ENCODE assay signal across 8 cellular contexts in the genomic region with DNA sequence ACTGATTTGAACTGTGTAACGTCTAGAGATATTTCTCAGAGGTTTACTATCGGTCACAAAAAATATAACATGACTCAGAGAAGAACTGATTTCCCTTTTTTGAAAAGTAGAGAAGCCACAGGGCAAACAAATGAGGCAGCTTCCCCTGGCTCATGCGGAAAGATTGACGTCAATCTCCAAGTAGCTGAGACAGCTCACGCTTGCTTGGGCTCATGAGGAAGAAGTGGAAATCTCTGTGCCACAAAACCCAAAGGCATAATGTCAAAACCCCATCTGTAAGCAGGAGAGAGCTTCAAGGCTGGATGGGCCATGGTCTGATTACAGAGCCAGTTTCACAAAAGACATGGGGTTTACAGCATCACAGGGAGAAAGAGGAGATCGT.
DNase-seq lines count a peak whose midpoint lies in the region; ATAC-seq and TF ChIP-seq lines count a peak whose summit lies in the region.

No MANE protein-coding gene starts in this region.

- peak overlapping the region in 6 of 7 donors; percentile 11 to 48 (median 36) for H3K4me3 Mint-ChIP-seq in CD8-positive, alpha-beta memory T cell

- no peaks in the 10 kb centered on the region for H3K79me2 ChIP-seq in hepatocyte

- no peaks in the 10 kb centered on the region for H3K9me3 ChIP-seq in CD8-positive, alpha-beta memory T cell (ENCODE audit: low read length)
- H3K9me3 ChIP-seq in MG63 = no peaks in the 10 kb centered on the region; the same call in 1 of the 2 replicates
- no peaks in the 10 kb centered on the region for H3K9me3 ChIP-seq in left lung
- H3K9me3 ChIP-seq in stomach = peaks cover 0 to 4% (median 0%) of the 10 kb centered on the region in 4 donors
- H3K9me3 ChIP-seq in hepatocyte (ENCODE audit: low read depth) = no peaks in the 10 kb centered on the region

- no peaks in the 10 kb centered on the region for H3K36me3 Mint-ChIP-seq in CD8-positive, alpha-beta memory T cell

- no peaks in the 10 kb centered on the region for H3K27me3 ChIP-seq in CD8-positive, alpha-beta memory T cell (ENCODE audit: insufficient read depth, low read length, poor library complexity, severe bottlenecking)
- no peaks in the 10 kb centered on the region for H3K27me3 ChIP-seq in MG63
- no peaks in the 10 kb centered on the region for H3K27me3 ChIP-seq in left lung
- H3K27me3 ChIP-seq in stomach = no peaks in the 10 kb centered on the region
- H3K27me3 ChIP-seq in hepatocyte = no peaks in the 10 kb centered on the region

- no peaks in the 10 kb centered on the region for H3K9me2 ChIP-seq in hepatocyte (replicated peaks; ENCODE audit: insufficient read depth)

- no peak overlapping the region for H2AFZ ChIP-seq in hepatocyte

- no peaks in the 10 kb centered on the region for H3K27me3 Mint-ChIP-seq in CD8-positive, alpha-beta memory T cell

- WGBS in stomach, 5 donors = 51 to 66% (median 61%) methylated on average over 6 of the region's 6 CpGs
- WGBS in hepatocyte (ENCODE audit: low lambda C conversion rate, missing lambda C conversion rate) = 77% methylated on average over 6 of the region's 6 CpGs

- no peak overlapping the region for H3K4me2 ChIP-seq in hepatocyte

- H3K27ac Mint-ChIP-seq in CD8-positive, alpha-beta memory T cell = peak overlapping the region; percentile 66 to 99 (median 90)

- H3K4me3 ChIP-seq in CD8-positive, alpha-beta memory T cell (ENCODE audit: low read length) = no peak overlapping the region
- H3K4me3 ChIP-seq in MG63 (no peak overlapping the region), left lung (no peak overlapping the region), stomach (no peak overlapping the region), hepatocyte (no peak overlapping the region)

- peaks cover 33% of the 10 kb centered on the region for H3K4me1 ChIP-seq in CD8-positive, alpha-beta memory T cell (ENCODE audit: insufficient read depth, low read length)
- H3K4me1 ChIP-seq in left lung = no peaks in the 10 kb centered on the region
- no peaks in the 10 kb centered on the region for H3K4me1 ChIP-seq in stomach
- no peaks in the 10 kb centered on the region for H3K4me1 ChIP-seq in hepatocyte (ENCODE audit: insufficient read depth)

- TF ChIP-seq POLR2A in stomach (IDR thresholded peaks at IDR 0.05) = no peak

- TF ChIP-seq EP300 in stomach (IDR thresholded peaks at IDR 0.05) = no peak

- POLR2A ChIA-PET in CD8-positive, alpha-beta memory T cell (lab: Charles Lee) = interaction anchor here (1.1 kb wide), 1 partner anchor 16 kb away, joined by 3 read pairs; no protein-coding TSS in a partner anchor

- H3K36me3 ChIP-seq in CD8-positive, alpha-beta memory T cell (ENCODE audit: insufficient read depth, low read length) = no peaks in the 10 kb centered on the region
- no peaks in the 10 kb centered on the region for H3K36me3 ChIP-seq in MG63
- H3K36me3 ChIP-seq in left lung = no peaks in the 10 kb centered on the region
- H3K36me3 ChIP-seq in stomach = no peaks in the 10 kb centered on the region
- no peaks in the 10 kb centered on the region for H3K36me3 ChIP-seq in hepatocyte (replicated peaks; ENCODE audit: insufficient read depth, low read depth)

- TF ChIP-seq CTCF in left lung (IDR thresholded peaks at IDR 0.05) (no peak), stomach (IDR thresholded peaks at IDR 0.05) (no peak), hepatocyte (IDR thresholded peaks at IDR 0.05; ENCODE audit: poor library complexity) (no peak)

- DNase-seq in CD8-positive, alpha-beta memory T cell = peak; percentile 35 to 80 (median 72)
- DNase-seq in MG63 (peak; percentile 85), left lung (no peak), stomach (no peak), HuH-7.5 (ENCODE audit: low spot score) (no peak), hepatocyte (ENCODE audit: low spot score) (no peak)
- peak; percentile 34 to 56 for DNase-seq in activated T-helper 1 cell treated with anti-CD3 and anti-CD28 coated beads, Interleukin-2, amount 50 U/mL, for 16 hours (ENCODE audit: low read depth in 1 of 2, low spot score in 1 of 2)

- ATAC-seq in GM21528 (IDR thresholded peaks at IDR 0.05; ENCODE audit: low FRiP score, unreplicated experiment) = peak; percentile 88
- ATAC-seq in left lung = peak; percentile 76

- intact Hi-C loops in left lung (cut with DNase I) = no loop called here
- intact Hi-C loops in stomach (cut with DNase I; ENCODE audit: low total_unique reads) = no loop called here

- no peaks in the 10 kb centered on the region for H4K20me1 ChIP-seq in hepatocyte (ENCODE audit: insufficient read depth, poor library complexity, severe bottlenecking)

- CTCF ChIA-PET in CD8-positive, alpha-beta memory T cell (lab: Charles Lee) = interaction anchor here (0.9 to 2.7 kb wide), 3 partner anchors 16 to 27 kb away, joined by 3 to 8 read pairs (median 6); no protein-coding TSS in a partner anchor

- H3K9me3 Mint-ChIP-seq in CD8-positive, alpha-beta memory T cell = no peaks in the 10 kb centered on the region

- peak overlapping the region; percentile 25 for H3K27ac ChIP-seq in CD8-positive, alpha-beta memory T cell (ENCODE audit: low read depth, low read length)
- H3K27ac ChIP-seq in left lung (no peak overlapping the region), stomach (peak overlapping the region in 4 of 5 donors; percentile 26 to 39 (median 28)), hepatocyte (no peak overlapping the region)

- H3K4me1 Mint-ChIP-seq in CD8-positive, alpha-beta memory T cell = peaks cover 34 to 60% (median 43%) of the 10 kb centered on the region in 3 donors

Comparison
In these comparisons a context has a peak if more than half of its experiments do, and no peak if none do; other contexts are left out.
1. DNase-seq: peak in CD8-positive, alpha-beta memory T cell (5 of 5), MG63 (single experiment) and activated T-helper 1 cell treated with anti-CD3 and anti-CD28 coated beads, Interleukin-2, amount 50 U/mL, for 16 hours (2 of 2); none in left lung (0 of 2), stomach (single experiment), HuH-7.5 (single experiment) and hepatocyte (single experiment).
2. H3K27ac ChIP-seq: peak in CD8-positive, alpha-beta memory T cell (single experiment) and stomach (4 of 5); none in left lung (0 of 2) and hepatocyte (single experiment).